Comparison of ENCODE assay signal across 1 cellular context in the genomic region with DNA sequence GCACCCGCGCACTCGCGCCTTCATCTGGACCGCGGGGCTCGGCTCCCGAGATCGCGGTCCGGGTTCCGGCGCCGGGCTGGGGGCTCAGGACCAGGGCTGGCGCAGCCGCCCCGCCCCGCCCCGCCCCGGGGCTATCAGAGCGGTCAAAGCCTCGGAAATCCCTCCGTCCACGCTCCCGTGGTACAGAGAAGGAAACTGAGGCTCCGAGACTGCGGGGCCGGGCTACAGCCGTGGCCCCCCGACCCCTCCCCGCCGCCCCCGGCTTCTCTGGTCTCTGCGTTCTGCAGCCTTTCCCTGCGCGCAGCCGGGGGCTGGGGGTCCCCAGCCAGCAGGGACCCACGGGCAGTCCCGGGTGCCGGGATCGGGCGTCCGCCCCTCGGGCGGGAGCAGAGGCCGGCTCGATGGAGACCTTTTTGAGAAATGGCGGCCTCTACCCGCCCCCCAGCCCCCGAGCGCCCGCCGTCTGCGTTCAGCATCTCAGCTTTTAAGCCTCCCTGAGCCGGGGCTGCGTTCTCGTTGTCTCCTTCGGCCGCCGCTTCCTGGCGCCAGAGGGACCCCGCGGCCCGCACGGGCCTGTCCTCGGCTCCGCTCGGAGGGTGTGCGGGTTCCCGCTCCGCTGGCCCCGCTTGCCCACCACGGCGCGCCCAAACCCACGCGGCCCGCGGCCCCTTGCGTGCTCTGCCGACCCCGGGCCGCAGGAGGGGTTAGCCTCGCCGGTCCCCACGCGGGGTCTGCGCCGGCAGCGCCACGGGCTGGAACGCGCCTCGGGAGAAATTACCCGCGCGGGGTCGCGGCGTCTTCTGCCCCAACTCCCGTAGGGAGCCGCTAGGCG.
A peak's percentile ranks its signal among the peaks of the same experiment; 100 is the strongest.
TF ChIP-seq lines count a peak whose summit lies in the region.

No MANE protein-coding gene starts in this region.

TF ChIP-seq in WTC11, 78 proteins besides CTCF, POLR2A, EP300 and RAD21 (continued from another document):
- TF ChIP-seq, protein P1, sequence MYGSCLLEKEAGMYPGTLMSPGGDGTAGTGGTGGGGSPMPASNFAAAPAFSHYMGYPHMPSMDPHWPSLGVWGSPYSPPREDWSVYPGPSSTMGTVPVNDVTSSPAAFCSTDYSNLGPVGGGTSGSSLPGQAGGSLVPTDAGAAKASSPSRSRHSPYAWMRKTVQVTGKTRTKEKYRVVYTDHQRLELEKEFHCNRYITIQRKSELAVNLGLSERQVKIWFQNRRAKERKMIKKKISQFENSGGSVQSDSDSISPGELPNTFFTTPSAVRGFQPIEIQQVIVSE (CRISPR knock-in tag; IDR thresholded peaks at IDR 0.05; ENCODE audit: borderline replicate concordance), result no peak
- TF ChIP-seq EMX1 (CRISPR knock-in tag; IDR thresholded peaks at IDR 0.05) (no peak), RELA (CRISPR knock-in tag; IDR thresholded peaks at IDR 0.05; ENCODE audit: borderline replicate concordance) (no peak), ZNF317 (CRISPR knock-in tag; IDR thresholded peaks at IDR 0.05; ENCODE audit: borderline replicate concordance, low read depth) (no peak)
- TF ChIP-seq, protein P2, sequence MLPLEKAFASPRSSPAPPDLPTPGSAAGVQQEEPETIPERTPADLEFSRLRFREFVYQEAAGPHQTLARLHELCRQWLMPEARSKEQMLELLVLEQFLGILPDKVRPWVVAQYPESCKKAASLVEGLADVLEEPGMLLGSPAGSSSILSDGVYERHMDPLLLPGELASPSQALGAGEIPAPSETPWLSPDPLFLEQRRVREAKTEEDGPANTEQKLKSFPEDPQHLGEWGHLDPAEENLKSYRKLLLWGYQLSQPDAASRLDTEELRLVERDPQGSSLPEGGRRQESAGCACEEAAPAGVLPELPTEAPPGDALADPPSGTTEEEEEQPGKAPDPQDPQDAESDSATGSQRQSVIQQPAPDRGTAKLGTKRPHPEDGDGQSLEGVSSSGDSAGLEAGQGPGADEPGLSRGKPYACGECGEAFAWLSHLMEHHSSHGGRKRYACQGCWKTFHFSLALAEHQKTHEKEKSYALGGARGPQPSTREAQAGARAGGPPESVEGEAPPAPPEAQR (CRISPR knock-in tag; IDR thresholded peaks at IDR 0.05), result no peak
- TF ChIP-seq, protein P3, sequence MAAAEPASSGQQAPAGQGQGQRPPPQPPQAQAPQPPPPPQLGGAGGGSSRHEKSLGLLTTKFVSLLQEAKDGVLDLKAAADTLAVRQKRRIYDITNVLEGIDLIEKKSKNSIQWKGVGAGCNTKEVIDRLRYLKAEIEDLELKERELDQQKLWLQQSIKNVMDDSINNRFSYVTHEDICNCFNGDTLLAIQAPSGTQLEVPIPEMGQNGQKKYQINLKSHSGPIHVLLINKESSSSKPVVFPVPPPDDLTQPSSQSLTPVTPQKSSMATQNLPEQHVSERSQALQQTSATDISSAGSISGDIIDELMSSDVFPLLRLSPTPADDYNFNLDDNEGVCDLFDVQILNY (CRISPR knock-in tag; IDR thresholded peaks at IDR 0.05), result 0 out of 2 replicates have a peak, but pooled peaks have one; percentile 18
- TF ChIP-seq, protein P4, sequence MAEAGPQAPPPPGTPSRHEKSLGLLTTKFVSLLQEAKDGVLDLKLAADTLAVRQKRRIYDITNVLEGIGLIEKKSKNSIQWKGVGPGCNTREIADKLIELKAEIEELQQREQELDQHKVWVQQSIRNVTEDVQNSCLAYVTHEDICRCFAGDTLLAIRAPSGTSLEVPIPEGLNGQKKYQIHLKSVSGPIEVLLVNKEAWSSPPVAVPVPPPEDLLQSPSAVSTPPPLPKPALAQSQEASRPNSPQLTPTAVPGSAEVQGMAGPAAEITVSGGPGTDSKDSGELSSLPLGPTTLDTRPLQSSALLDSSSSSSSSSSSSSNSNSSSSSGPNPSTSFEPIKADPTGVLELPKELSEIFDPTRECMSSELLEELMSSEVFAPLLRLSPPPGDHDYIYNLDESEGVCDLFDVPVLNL (CRISPR knock-in tag; IDR thresholded peaks at IDR 0.05; ENCODE audit: borderline replicate concordance, low read depth), result no peak
- TF ChIP-seq, protein P5, sequence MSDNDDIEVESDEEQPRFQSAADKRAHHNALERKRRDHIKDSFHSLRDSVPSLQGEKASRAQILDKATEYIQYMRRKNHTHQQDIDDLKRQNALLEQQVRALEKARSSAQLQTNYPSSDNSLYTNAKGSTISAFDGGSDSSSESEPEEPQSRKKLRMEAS (CRISPR knock-in tag; IDR thresholded peaks at IDR 0.05), result peak; percentile 13; the same call in 1 of the 2 replicates
